Comparison of ENCODE assay signal across 8 cellular contexts in genomic region chr21:45011911-45012660, GRCh38.
A peak's percentile ranks its signal among the peaks of the same experiment; 100 is the strongest.
DNase-seq lines count a peak whose midpoint lies in the region; ATAC-seq, FAIRE-seq and TF ChIP-seq lines count a peak whose summit lies in the region.

No MANE protein-coding gene starts in this region.

- FAIRE-seq in small intestine (lab: Jason Lieb, UNC) = no peak

- H3K9me3 ChIP-seq in lower lobe of right lung = no peaks in the 10 kb centered on the region
- no peaks in the 10 kb centered on the region for H3K9me3 ChIP-seq in small intestine (ENCODE audit: control insufficient read depth, low read depth)

- WGBS in small intestine, 3 donors = 35 to 51% (median 44%) methylated on average over 30 of the region's 30 CpGs

- TF ChIP-seq CTCF in choroid plexus epithelial cell (conservative IDR thresholded peaks at IDR 0.05; ENCODE audit: low read depth, low read length) (peak; percentile 34), lower lobe of right lung (IDR thresholded peaks at IDR 0.05) (no peak)

- DNase-seq in HT1080 (ENCODE audit: low read depth) (peak; percentile 98), choroid plexus epithelial cell (ENCODE audit: low read depth) (peak; percentile 87), lower lobe of right lung (peak; percentile 36), small intestine (no peak)
- no peak for DNase-seq in activated CD8-positive, alpha-beta memory T cell treated with anti-CD3 and anti-CD28 coated beads for 24 hours

- H3K27me3 ChIP-seq in ACC112 (ENCODE audit: insufficient read depth, low read length) (no peaks in the 10 kb centered on the region), lower lobe of right lung (ENCODE audit: low read depth) (peaks cover 22% of the 10 kb centered on the region), small intestine (ENCODE audit: control insufficient read depth in 2 of 2, insufficient read depth in 2 of 2, low read length in 2 of 2) (peaks cover 0 to 2% of the 10 kb centered on the region in 2 donors)

- H3K79me2 ChIP-seq in ACC112 (ENCODE audit: control insufficient read depth, insufficient read depth, low read length, unreplicated experiment) = no peaks in the 10 kb centered on the region

- H3K4me1 ChIP-seq in ACC112 (ENCODE audit: control insufficient read depth, insufficient read depth, low read length, unreplicated experiment) (peaks cover 27% of the 10 kb centered on the region), lower lobe of right lung (no peaks in the 10 kb centered on the region), small intestine (ENCODE audit: control insufficient read depth in 2 of 2, insufficient read depth in 1 of 2, low read depth in 1 of 2, low read length in 1 of 2) (no peaks in the 10 kb centered on the region)

- H3K36me3 ChIP-seq in ACC112 (ENCODE audit: insufficient read depth, low read length) = no peaks in the 10 kb centered on the region
- H3K36me3 ChIP-seq in lower lobe of right lung = no peaks in the 10 kb centered on the region
- H3K36me3 ChIP-seq in small intestine (ENCODE audit: control insufficient read depth in 2 of 2, insufficient read depth in 2 of 2, low read length in 2 of 2) = no peaks in the 10 kb centered on the region

- no peak overlapping the region for H2AFZ ChIP-seq in ACC112 (ENCODE audit: low read length, unreplicated experiment)

- H3K4me3 ChIP-seq in ACC112 (ENCODE audit: low read depth, low read length) (peak overlapping the region; percentile 48), choroid plexus epithelial cell (ENCODE audit: low read depth, low read length) (no peak overlapping the region), lower lobe of right lung (no peak overlapping the region), small intestine (ENCODE audit: low read depth in 1 of 2, low read length in 2 of 2) (no peak overlapping the region)

- ATAC-seq in lower lobe of right lung = peak; percentile 20 to 43
- ATAC-seq in HG03354 (IDR thresholded peaks at IDR 0.05; ENCODE audit: poor library complexity, severe bottlenecking, unreplicated experiment) = no peak
- ATAC-seq in GM18502 (IDR thresholded peaks at IDR 0.05; ENCODE audit: poor library complexity, unreplicated experiment) = no peak

- intact Hi-C loops in lower lobe of right lung (cut with DNase I) = no loop called here

- H3K27ac ChIP-seq in ACC112 (ENCODE audit: low read depth, low read length) = peak overlapping the region; percentile 58
- no peak overlapping the region for H3K27ac ChIP-seq in lower lobe of right lung
- no peak overlapping the region for H3K27ac ChIP-seq in small intestine (ENCODE audit: low read depth in 1 of 2, low read length in 1 of 2)

Comparison
In these comparisons a context has a peak if more than half of its experiments do, and no peak if none do; other contexts are left out.
1. DNase-seq: peak in HT1080 (single experiment), choroid plexus epithelial cell (single experiment) and lower lobe of right lung (single experiment); none in small intestine (single experiment) and activated CD8-positive, alpha-beta memory T cell treated with anti-CD3 and anti-CD28 coated beads for 24 hours (single experiment).
2. ATAC-seq: peak in lower lobe of right lung (2 of 2); none in HG03354 (single experiment) and GM18502 (single experiment).